8 cellular contexts compared by ENCODE assay signal in genomic region chr9:2181794-2182193, GRCh38.
DNase-seq lines count a peak whose midpoint lies in the region; ATAC-seq and TF ChIP-seq lines count a peak whose summit lies in the region.

No MANE protein-coding gene starts in this region.

- no peak for TF ChIP-seq POLR2A in suprapubic skin (IDR thresholded peaks at IDR 0.05)

- WGBS in mesendoderm (ENCODE audit: extremely low coverage, insufficient coverage, low lambda C conversion rate) = no CpG with 5 or more reads among the region's 7 CpGs
- 87% methylated on average over 7 of the region's 7 CpGs for WGBS in suprapubic skin

- H3K79me1 ChIP-seq in mesendoderm (ENCODE audit: low read length) = no peaks in the 10 kb centered on the region

- no peaks in the 10 kb centered on the region for H3K79me2 ChIP-seq in mesendoderm (ENCODE audit: control insufficient read depth, insufficient read depth, low read length)

- H3K9me3 Mint-ChIP-seq in activated T-helper 17 cell treated with anti-CD3 and anti-CD28 coated beads, Interleukin-2, amount 50 U/mL, for 72 hours = no peaks in the 10 kb centered on the region

- peaks cover 62% of the 10 kb centered on the region for H3K36me3 Mint-ChIP-seq in activated T-helper 17 cell treated with anti-CD3 and anti-CD28 coated beads, Interleukin-2, amount 50 U/mL, for 72 hours (ENCODE audit: low read depth)

- no peak overlapping the region for H3K27ac Mint-ChIP-seq in activated T-helper 17 cell treated with anti-CD3 and anti-CD28 coated beads, Interleukin-2, amount 50 U/mL, for 72 hours

- H2BK5ac ChIP-seq in mesendoderm (ENCODE audit: low read length) = no peak overlapping the region

- H3K18ac ChIP-seq in mesendoderm (ENCODE audit: low read length) = peak overlapping the region; percentile 85

- no peak overlapping the region for H4K8ac ChIP-seq in mesendoderm (ENCODE audit: low read depth, low read length)

- H4K5ac ChIP-seq in mesendoderm (ENCODE audit: low read length) = peak overlapping the region; percentile 13

- H3K4ac ChIP-seq in mesendoderm (ENCODE audit: low read depth, low read length) = no peak overlapping the region

- DNase-seq in Daoy (ENCODE audit: low read depth) = peak; percentile 24
- peak in 12 of 61 donors; percentile 2 to 38 (median 11) for DNase-seq in caudate nucleus (lab: John Stamatoyannopoulos, UW)
- peak; percentile 87 for DNase-seq in mesendoderm
- DNase-seq in suprapubic skin (ENCODE audit: low spot score in 2 of 2) = no peak
- no peak for DNase-seq in NCI-H524 treated with DMSO at 0.1 percent for 48 hours (lab: John Stamatoyannopoulos, UW)

- H3K4me3 ChIP-seq in HUES48 (ENCODE audit: low read depth, low read length) = no peak overlapping the region; the same call in 1 of the 2 replicates
- H3K4me3 ChIP-seq in mesendoderm (ENCODE audit: low read length) = no peak overlapping the region
- no peak overlapping the region for H3K4me3 ChIP-seq in suprapubic skin

- peaks cover 43% of the 10 kb centered on the region for H3K4me1 ChIP-seq in HUES48 (ENCODE audit: control insufficient read depth, insufficient read depth, low read length)
- peaks cover 2% of the 10 kb centered on the region for H3K4me1 ChIP-seq in mesendoderm (ENCODE audit: control insufficient read depth, low read depth, low read length)
- no peaks in the 10 kb centered on the region for H3K4me1 ChIP-seq in suprapubic skin

- peak overlapping the region; percentile 89 for H3K27ac ChIP-seq in HUES48 (ENCODE audit: low read depth, low read length)
- H3K27ac ChIP-seq in caudate nucleus (ENCODE audit: low read depth, low read length) = peak overlapping the region; percentile 32
- H3K27ac ChIP-seq in mesendoderm (ENCODE audit: low read depth, low read length) = no peak overlapping the region
- H3K27ac ChIP-seq in suprapubic skin = no peak overlapping the region

- H3K23ac ChIP-seq in mesendoderm (ENCODE audit: low read length) = no peak overlapping the region

- H3K9me3 ChIP-seq in HUES48 (ENCODE audit: control insufficient read depth, insufficient read depth, low read length) (no peaks in the 10 kb centered on the region), suprapubic skin (no peaks in the 10 kb centered on the region)

- no peak overlapping the region for H3K4me3 Mint-ChIP-seq in activated T-helper 17 cell treated with anti-CD3 and anti-CD28 coated beads, Interleukin-2, amount 50 U/mL, for 72 hours

- H3K4me1 Mint-ChIP-seq in activated T-helper 17 cell treated with anti-CD3 and anti-CD28 coated beads, Interleukin-2, amount 50 U/mL, for 72 hours = peaks cover 10% of the 10 kb centered on the region

- peak in 1 of 2 donors; percentile 27 for TF ChIP-seq CTCF in suprapubic skin (IDR thresholded peaks at IDR 0.05)

- no peak for ATAC-seq in GM21619 (IDR thresholded peaks at IDR 0.05; ENCODE audit: unreplicated experiment)
- no peak for ATAC-seq in activated T-helper 17 cell treated with anti-CD3 and anti-CD28 coated beads, Interleukin-2, amount 50 U/mL, for 72 hours (replicated peaks)

- H3K4me2 ChIP-seq in mesendoderm (ENCODE audit: low read length) = no peak overlapping the region

- no peaks in the 10 kb centered on the region for H3K36me3 ChIP-seq in HUES48 (ENCODE audit: control insufficient read depth, insufficient read depth, low read length)
- H3K36me3 ChIP-seq in mesendoderm (ENCODE audit: control insufficient read depth, insufficient read depth, low read length) = no peaks in the 10 kb centered on the region
- peaks cover 48% of the 10 kb centered on the region for H3K36me3 ChIP-seq in suprapubic skin

- H2BK120ac ChIP-seq in mesendoderm (ENCODE audit: low read depth, low read length) = peak overlapping the region; percentile 56

- no peak overlapping the region for H2AK5ac ChIP-seq in mesendoderm (ENCODE audit: low read length)

- no peaks in the 10 kb centered on the region for H3K27me3 Mint-ChIP-seq in activated T-helper 17 cell treated with anti-CD3 and anti-CD28 coated beads, Interleukin-2, amount 50 U/mL, for 72 hours

- no peak overlapping the region for H2BK15ac ChIP-seq in mesendoderm (replicated peaks; ENCODE audit: low read depth)

- TF ChIP-seq EP300 in suprapubic skin (IDR thresholded peaks at IDR 0.05) = no peak

- H3K56ac ChIP-seq in mesendoderm (ENCODE audit: low read length) = peak overlapping the region; percentile 85

- H3K27me3 ChIP-seq in HUES48 (ENCODE audit: control insufficient read depth, insufficient read depth, low read length) (no peaks in the 10 kb centered on the region), mesendoderm (ENCODE audit: insufficient read depth, low read length, poor library complexity) (no peaks in the 10 kb centered on the region), suprapubic skin (no peaks in the 10 kb centered on the region)

- peak overlapping the region; percentile 42; the same call in 1 of the 2 replicates for H3K9ac ChIP-seq in HUES48 (ENCODE audit: low read depth, low read length)
- H3K9ac ChIP-seq in mesendoderm (ENCODE audit: low read length) = peak overlapping the region; percentile 60

Comparison
In these comparisons a context has a peak if more than half of its experiments do, and no peak if none do; other contexts are left out.
1. DNase-seq: peak in Daoy (single experiment) and mesendoderm (single experiment); none in suprapubic skin (0 of 2) and NCI-H524 treated with DMSO at 0.1 percent for 48 hours (single experiment).
2. H3K27ac ChIP-seq: peak in HUES48 (single experiment) and caudate nucleus (single experiment); none in mesendoderm (single experiment) and suprapubic skin (single experiment).